In genomic region chr21:25790122-25790951, GRCh38 we compare ENCODE assay signal across 1 cellular context.
A peak's percentile ranks its signal among the peaks of the same experiment; 100 is the strongest.
TF ChIP-seq lines count a peak whose summit lies in the region.

No MANE protein-coding gene starts in this region.

TF ChIP-seq in K562, 482 proteins besides CTCF, POLR2A, EP300 and RAD21 (continued from another document):
- TF ChIP-seq ZNF318 (IDR thresholded peaks at IDR 0.05; ENCODE audit: borderline replicate concordance in 1 of 2, low read depth in 1 of 2), result no peak
- TF ChIP-seq ZNF316 (IDR thresholded peaks at IDR 0.05), result peak; percentile 94
- TF ChIP-seq SP2 (IDR thresholded peaks at IDR 0.05; ENCODE audit: extremely low read depth, low read depth, low read length, poor library complexity, severe bottlenecking), result no peak
- peak; percentile 78 for TF ChIP-seq MGA (IDR thresholded peaks at IDR 0.05)
- TF ChIP-seq E2F6 (IDR thresholded peaks at IDR 0.05; ENCODE audit: borderline replicate concordance in 1 of 2, extremely low read depth in 1 of 2, insufficient read depth in 1 of 2, insufficient read length in 1 of 2, low read depth in 1 of 2, low read length in 1 of 2, poor library complexity in 1 of 2, severe bottlenecking in 1 of 2), result peak in 1 of 2 experiments; percentile 50
- TF ChIP-seq NCOA4 (IDR thresholded peaks at IDR 0.05; ENCODE audit: partially characterized antibody), result no peak
- TF ChIP-seq HOXB6 (CRISPR knock-in tag; IDR thresholded peaks at IDR 0.05; ENCODE audit: borderline replicate concordance), result no peak
- TF ChIP-seq ZNF23 (CRISPR knock-in tag; IDR thresholded peaks at IDR 0.05), result no peak
- no peak for TF ChIP-seq MLX (CRISPR knock-in tag; conservative IDR thresholded peaks at IDR 0.05)
- TF ChIP-seq ZBTB5 (IDR thresholded peaks at IDR 0.05), result no peak
- no peak for TF ChIP-seq ZNF695 (CRISPR knock-in tag; IDR thresholded peaks at IDR 0.05)
- TF ChIP-seq THRAP3 (IDR thresholded peaks at IDR 0.05; ENCODE audit: borderline replicate concordance), result no peak
- no peak for TF ChIP-seq NFRKB (IDR thresholded peaks at IDR 0.05; ENCODE audit: low read depth)
- no peak for TF ChIP-seq CBFB (CRISPR knock-in tag; IDR thresholded peaks at IDR 0.05)
- TF ChIP-seq E2F1 (CRISPR knock-in tag; IDR thresholded peaks at IDR 0.05), result no peak
- 0 out of 2 replicates have a peak, but pooled peaks have one; percentile 3 for TF ChIP-seq JUND (IDR thresholded peaks at IDR 0.05; ENCODE audit: borderline replicate concordance, low read depth, low read length)
- TF ChIP-seq JUND (tag; IDR thresholded peaks at IDR 0.05; ENCODE audit: borderline replicate concordance, low read depth, low read length), result no peak
- peak; percentile 23; the same call in 1 of the 2 replicates for TF ChIP-seq EP400 (IDR thresholded peaks at IDR 0.05)
- TF ChIP-seq LEF1 (IDR thresholded peaks at IDR 0.05), result no peak
- TF ChIP-seq NFE2 (IDR thresholded peaks at IDR 0.05; ENCODE audit: low read depth), result peak; percentile 81
- TF ChIP-seq SMAD3 (CRISPR knock-in tag; conservative IDR thresholded peaks at IDR 0.05), result no peak
- TF ChIP-seq BCOR (IDR thresholded peaks at IDR 0.05), result no peak
- no peak for TF ChIP-seq PRPF4 (IDR thresholded peaks at IDR 0.05; ENCODE audit: insufficient read depth, low read depth, low read length, poor library complexity, severe bottlenecking)
- no peak for TF ChIP-seq ZNF41 (CRISPR knock-in tag; conservative IDR thresholded peaks at IDR 0.05)
- no peak for TF ChIP-seq ZNF280A (IDR thresholded peaks at IDR 0.05; ENCODE audit: low read depth, partially characterized antibody)
- TF ChIP-seq TSC22D4 (tag; IDR thresholded peaks at IDR 0.05), result no peak
- TF ChIP-seq HIVEP1 (CRISPR knock-in tag; IDR thresholded peaks at IDR 0.05), result no peak
- TF ChIP-seq ZKSCAN8 (CRISPR knock-in tag; IDR thresholded peaks at IDR 0.05), result no peak
- TF ChIP-seq SNAPC5 (CRISPR knock-in tag; IDR thresholded peaks at IDR 0.05), result no peak
TF ChIP-seq in K562: peak in this region for 26.
